ENCODE assay signal across 22 cellular contexts in genomic region chr15:73110246-73110645, GRCh38.
"Had no signal": no experiment of that assay in that cellular context is flagged by ENCODE, and none has a peak within 500 bp of the region (broad histone marks: within the 10 kb centered on the region; RNA-seq: fewer than 3 reads in every experiment).

No MANE protein-coding gene starts in this region.

- DNase-seq: activated B cell treated with CpG ODN at 0.5 μM for 24 hours; activated CD4-positive, alpha-beta T cell treated with anti-CD3 and anti-CD28 coated beads for 1 hour; activated CD4-positive, alpha-beta T cell treated with anti-CD3 and anti-CD28 coated beads, Interleukin-2, amount 10 ng/mL, durations not matched to agents 24 days and 14 days; activated CD4-positive, alpha-beta T cell treated with anti-CD3 and anti-CD28 coated beads, Interleukin-2, amount 50 U/mL, for 48 hours; activated CD8-positive, alpha-beta memory T cell treated with anti-CD3 and anti-CD28 coated beads, Interleukin-2, amount 10 ng/mL, durations not matched to agents 7 days and 5 days; activated effector memory CD4-positive, alpha-beta T cell treated with anti-CD3 and anti-CD28 coated beads, Interleukin-2, amount 50 U/mL, for 16 hours; activated naive CD4-positive, alpha-beta T cell treated with Interleukin-2 at 50 U/mL for 16 hours; activated T-cell treated with anti-CD3 and anti-CD28 coated beads, Interleukin-2, amount 50 U/mL, for 24 hours; amygdala; NCI-H1092 treated with DMSO at 0.1 percent for 48 hours; NCI-H1436; NCI-H1694 treated with DMSO at 0.1 percent for 48 hours; NCI-H2029 treated with DMSO at 0.1 percent for 48 hours; NCI-H345; NCI-H510A; NCI-H526 treated with DMSO at 0.1 percent for 48 hours; NCI-H82; SIG-M5; T-helper 2 cell; T1000 had no signal

- FAIRE-seq: K562, TTC549 had no signal

- H3K4me3 ChIP-seq: K562 had no signal

- ATAC-seq: activated CD8-positive, alpha-beta memory T cell treated with anti-CD3 and anti-CD28 coated beads, Interleukin-2, amount 10 ng/mL, durations not matched to agents 7 days and 5 days; K562 had no signal
